In genomic region chr14:92039720-92040430, GRCh38 we compare ENCODE assay signal across 9 cellular contexts. TPM values are rescaled to one million over a fixed set of nuclear protein-coding genes. Genes with fewer than 3 reads are reported as not detected.
DNase-seq lines count a peak whose midpoint lies in the region; ATAC-seq, FAIRE-seq and TF ChIP-seq lines count a peak whose summit lies in the region.
"Had no signal": no experiment of that assay in that cellular context is flagged by ENCODE, and none has a peak within 500 bp of the region (broad histone marks: within the 10 kb centered on the region; RNA-seq: fewer than 3 reads in every experiment).

Gene TRIP11 (minus strand): TSS chr14:92040059. CDS start chr14:92039685, 374 bp downstream.

- H3K36me3 ChIP-seq in keratinocyte (ENCODE audit: control insufficient read depth in 2 of 2, extremely low read depth in 1 of 2, insufficient read depth in 2 of 2, low read length in 2 of 2) = no peaks in the 10 kb centered on the region

- ATAC-seq in GM19023 (IDR thresholded peaks at IDR 0.05; ENCODE audit: unreplicated experiment) (peak; percentile 97), HG03280 (IDR thresholded peaks at IDR 0.05; ENCODE audit: unreplicated experiment) (peak; percentile 96)
- peak; percentile 98 for ATAC-seq in activated CD4-positive, CD25-positive, alpha-beta regulatory T cell treated with anti-CD3 and anti-CD28 coated beads, Interleukin-2, amount 50 U/mL, for 24 hours

- TF ChIP-seq CTCF in AG09309 (IDR thresholded peaks at IDR 0.05; ENCODE audit: control insufficient read depth, insufficient read depth, low read depth, low read length, missing control alignments) (no peak), keratinocyte (optimal IDR thresholded peaks at IDR 0.05 in 1 of 3, IDR thresholded peaks at IDR 0.05 in 1 of 3, conservative IDR thresholded peaks at IDR 0.05 in 1 of 3; ENCODE audit: extremely low read depth in 1 of 3, insufficient read depth in 2 of 3, low read length in 3 of 3) (no peak)

- H3K9me1 ChIP-seq in keratinocyte (ENCODE audit: control insufficient read depth, extremely low read depth, insufficient read depth, low read length) = peaks cover 2% of the 10 kb centered on the region

- H3K4me3 ChIP-seq in AG09309 (ENCODE audit: control insufficient read depth, low read depth, low read length) (peak within 1 kb of the TSS; percentile 77), keratinocyte (ENCODE audit: control insufficient read depth in 2 of 3, extremely low read depth in 1 of 3, insufficient read depth in 2 of 3, low read depth in 1 of 3, low read length in 3 of 3) (peak within 1 kb of the TSS; percentile 74 to 89 (median 85))

- no peaks in the 10 kb centered on the region for H3K9me3 ChIP-seq in keratinocyte (ENCODE audit: control insufficient read depth, low read depth, low read length)

- DNase-seq in AG09309 (ENCODE audit: low read depth) (peak; percentile 74), NCI-H345 treated with DMSO at 0.1 percent for 48 hours (lab: John Stamatoyannopoulos, UW; ENCODE audit: unreplicated experiment) (peak; percentile 82), cerebellar cortex (ENCODE audit: low spot score) (peak; percentile 91), keratinocyte (ENCODE audit: low read depth, low spot score) (peak; percentile 32)
- DNase-seq in stimulated activated CD4-positive, alpha-beta T cell treated with anti-CD3 and anti-CD28 coated beads, Interleukin-15, amount 100 ng/mL, for 1 hour (ENCODE audit: low read depth in 1 of 2, low spot score in 1 of 2) = peak; percentile 85 to 89

- FAIRE-seq in keratinocyte (lab: Jason Lieb, UNC) = no peak
- FAIRE-seq: endometrium had no signal

- H3K27me3 ChIP-seq in keratinocyte (ENCODE audit: control insufficient read depth, extremely low read depth, insufficient read depth, low read length) = no peaks in the 10 kb centered on the region

- peak within 1 kb of the TSS; percentile 97 for H2AFZ ChIP-seq in keratinocyte (ENCODE audit: control insufficient read depth, low read length)

- peaks cover 6% of the 10 kb centered on the region for H4K20me1 ChIP-seq in keratinocyte (ENCODE audit: control insufficient read depth, extremely low read depth, insufficient read depth, low read length)

- peak within 1 kb of the TSS; percentile 96 for H3K4me2 ChIP-seq in keratinocyte (ENCODE audit: control insufficient read depth, extremely low read depth, insufficient read depth, low read depth, low read length)

- H3K9ac ChIP-seq in keratinocyte (ENCODE audit: control insufficient read depth, extremely low read depth, insufficient read depth, low read length) = peak within 1 kb of the TSS; percentile 100

- dilution Hi-C loops in keratinocyte (cut with MboI; ENCODE audit: extremely low pct_ligation_motif_present, low sequenced_read_pairs) = no loop called here

- H3K79me2 ChIP-seq in keratinocyte (ENCODE audit: control insufficient read depth, insufficient read depth, low read length) = peaks cover 48% of the 10 kb centered on the region

- H3K4me1 ChIP-seq in keratinocyte (ENCODE audit: control insufficient read depth, extremely low read depth, insufficient read depth, low read length) = peaks cover 10% of the 10 kb centered on the region

- H3K27ac ChIP-seq in keratinocyte (ENCODE audit: control insufficient read depth, insufficient read depth, low read length) = peak within 1 kb of the TSS; percentile 99

RNA-seq across cellular contexts. Expression of gene TRIP11, which starts in this region (rescaled TPM):
- 15.9 to 25.3 TPM (median 20.7 TPM) in 3 replicates for polyA plus RNA-seq in keratinocyte
- 57.6 TPM for polyA plus RNA-seq in keratinocyte (2011; ENCODE audit: low read depth)
- 5.7 and 16.6 TPM in 2 replicates for polyA plus RNA-seq in keratinocyte (2011; cell fraction: cytosol; rRNA removed)
- 21.8 and 24.7 TPM in 2 replicates for polyA plus RNA-seq in keratinocyte (2011; cell fraction: nucleus; rRNA removed)
- polyA plus RNA-seq in keratinocyte (2012; ENCODE audit: low replicate concordance) = 15.1 and 20.6 TPM in 2 replicates
- 48.1 to 68.1 TPM (median 67.7 TPM) in 3 replicates for polyA minus RNA-seq in keratinocyte
- 20.0 TPM for polyA minus RNA-seq in keratinocyte (2011; cell fraction: cytosol; rRNA and poly(A)+ RNA removed)
- 32.7 and 73.4 TPM in 2 replicates for polyA minus RNA-seq in keratinocyte (2011; cell fraction: nucleus; rRNA and poly(A)+ RNA removed)

Comparison
In these comparisons a context has a peak if more than half of its experiments do, and no peak if none do; other contexts are left out.
1. Peak in every context shown above with its lines: DNase-seq, ATAC-seq, H3K4me3 ChIP-seq and H3K27ac ChIP-seq.
2. DNase-seq: peak in every context shown above with its lines; median percentile 91 in cerebellar cortex; 87 in stimulated activated CD4-positive, alpha-beta T cell treated with anti-CD3 and anti-CD28 coated beads, Interleukin-15, amount 100 ng/mL, for 1 hour; 82 in NCI-H345 treated with DMSO at 0.1 percent for 48 hours; 74 in AG09309; 32 in keratinocyte.